8 cellular contexts compared by ENCODE assay signal in the genomic region with DNA sequence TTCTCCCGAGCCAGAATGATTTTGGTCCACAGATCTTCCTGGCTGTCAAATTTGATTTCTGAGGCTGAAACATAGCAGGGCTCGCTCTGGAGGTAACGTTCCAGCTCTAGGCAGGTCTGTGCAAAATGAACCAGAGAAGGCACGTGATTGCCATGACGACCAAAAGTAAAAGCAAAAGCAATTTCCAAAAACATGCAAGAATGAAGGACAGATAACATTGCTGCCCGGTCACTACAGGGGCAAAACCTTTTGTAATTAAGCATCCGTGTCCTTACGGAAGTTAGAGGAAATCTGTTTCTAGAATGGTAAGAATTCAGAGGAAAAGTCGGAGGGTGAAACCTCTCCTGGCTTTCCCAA. TPM values are rescaled to one million over a fixed set of nuclear protein-coding genes. Genes with fewer than 3 reads are reported as not detected.
A peak's percentile ranks its signal among the peaks of the same experiment; 100 is the strongest.
DNase-seq lines count a peak whose midpoint lies in the region; ATAC-seq and TF ChIP-seq lines count a peak whose summit lies in the region.

No MANE protein-coding gene starts in this region.

- H3K36me3 Mint-ChIP-seq in activated CD4-positive, alpha-beta memory T cell treated with anti-CD3 and anti-CD28 coated beads, Interleukin-2, amount 10 ng/mL, durations not matched to agents 7 days and 5 days (ENCODE audit: low read depth) = peaks cover 79% of the 10 kb centered on the region
- H3K36me3 Mint-ChIP-seq in stimulated activated effector memory CD8-positive, alpha-beta T cell treated with anti-CD3 and anti-CD28 coated beads, Interleukin-12 subunit alpha, Interleukin-12 subunit beta, amount 100 ng/mL, for 72 hours = peaks cover 100% of the 10 kb centered on the region

- WGBS in gastroesophageal sphincter (ENCODE audit: low coverage in 1 of 2), 2 donors = 0 to 1% methylated on average over 9 of the region's 9 CpGs

- H4K20me1 ChIP-seq in HCT116 (ENCODE audit: insufficient read depth) = peaks cover 31% of the 10 kb centered on the region; the same call in 1 of the 2 replicates

- DNase-seq in HCT116 (ENCODE audit: low read depth, low spot score) (no peak), ecto neural progenitor cell (ENCODE audit: low spot score) (no peak), NCI-H748 (lab: John Stamatoyannopoulos, UW; ENCODE audit: unreplicated experiment) (no peak), NCI-H1694 (lab: John Stamatoyannopoulos, UW) (no peak)
- peak; percentile 63 for DNase-seq in activated CD4-positive, alpha-beta memory T cell treated with anti-CD3 and anti-CD28 coated beads, Interleukin-2, amount 10 ng/mL, durations not matched to agents 7 days and 5 days
- DNase-seq in stimulated activated effector memory CD8-positive, alpha-beta T cell treated with anti-CD3 and anti-CD28 coated beads, Interleukin-12 subunit alpha, Interleukin-12 subunit beta, amount 100 ng/mL, for 72 hours (ENCODE audit: low spot score in 2 of 2) = peak in 1 of 2 donors; percentile 72

- H3K4me1 Mint-ChIP-seq in activated CD4-positive, alpha-beta memory T cell treated with anti-CD3 and anti-CD28 coated beads, Interleukin-2, amount 10 ng/mL, durations not matched to agents 7 days and 5 days = peaks cover 57% of the 10 kb centered on the region
- H3K4me1 Mint-ChIP-seq in stimulated activated effector memory CD8-positive, alpha-beta T cell treated with anti-CD3 and anti-CD28 coated beads, Interleukin-12 subunit alpha, Interleukin-12 subunit beta, amount 100 ng/mL, for 72 hours = peaks cover 67% of the 10 kb centered on the region

- TF ChIP-seq POLR2A in HCT116 (IDR thresholded peaks at IDR 0.05; ENCODE audit: borderline replicate concordance, extremely low read depth, insufficient read depth, insufficient read length) = no peak
- TF ChIP-seq POLR2A in gastroesophageal sphincter (IDR thresholded peaks at IDR 0.05) = no peak

- no peaks in the 10 kb centered on the region for H3K9me3 Mint-ChIP-seq in activated CD4-positive, alpha-beta memory T cell treated with anti-CD3 and anti-CD28 coated beads, Interleukin-2, amount 10 ng/mL, durations not matched to agents 7 days and 5 days
- H3K9me3 Mint-ChIP-seq in stimulated activated effector memory CD8-positive, alpha-beta T cell treated with anti-CD3 and anti-CD28 coated beads, Interleukin-12 subunit alpha, Interleukin-12 subunit beta, amount 100 ng/mL, for 72 hours = no peaks in the 10 kb centered on the region

- BruUV-seq in HCT116 (replicated peaks; lab: Mats Ljungman, UMichigan) = no TSS peak

- H3K4me3 Mint-ChIP-seq in activated CD4-positive, alpha-beta memory T cell treated with anti-CD3 and anti-CD28 coated beads, Interleukin-2, amount 10 ng/mL, durations not matched to agents 7 days and 5 days = peak overlapping the region; percentile 97
- H3K4me3 Mint-ChIP-seq in stimulated activated effector memory CD8-positive, alpha-beta T cell treated with anti-CD3 and anti-CD28 coated beads, Interleukin-12 subunit alpha, Interleukin-12 subunit beta, amount 100 ng/mL, for 72 hours = peak overlapping the region; percentile 98

- intact Hi-C loops in HCT116 (cut with micrococcal nuclease) = loop anchor here (2.0 to 10.0 kb wide), 2 partner anchors 71 to 373 kb away; no protein-coding TSS in a partner anchor

- no peak for ATAC-seq in HCT116
- ATAC-seq in gastroesophageal sphincter = no peak
- ATAC-seq in stimulated activated effector memory CD8-positive, alpha-beta T cell treated with anti-CD3 and anti-CD28 coated beads, Interleukin-12 subunit alpha, Interleukin-12 subunit beta, amount 100 ng/mL, for 72 hours = no peak
- no peak for ATAC-seq in GM21447 (IDR thresholded peaks at IDR 0.05; ENCODE audit: unreplicated experiment)

- peaks cover 78% of the 10 kb centered on the region for H3K79me2 ChIP-seq in HCT116 (ENCODE audit: insufficient read depth, low read length)

- peak overlapping the region; percentile 93 for H3K4me2 ChIP-seq in HCT116 (ENCODE audit: low read length)

- peak overlapping the region; percentile 96 for H3K27ac ChIP-seq in HCT116 (ENCODE audit: low read depth, low read length)
- H3K27ac ChIP-seq in gastroesophageal sphincter = peak overlapping the region; percentile 93 to 100 (median 100)

- H3K9me2 ChIP-seq in HCT116 (ENCODE audit: insufficient read depth) = no peaks in the 10 kb centered on the region

- H3K9ac ChIP-seq in HCT116 (ENCODE audit: low read length) = peak overlapping the region; percentile 94

- POLR2A ChIA-PET in HCT116 (lab: Charles Lee) = interaction anchor here (1.4 to 2.0 kb wide), 3 partner anchors 19 to 572 kb away, joined by 4 to 7 read pairs (median 7); no protein-coding TSS in a partner anchor
- POLR2A ChIA-PET in activated CD4-positive, alpha-beta memory T cell treated with anti-CD3 and anti-CD28 coated beads, Interleukin-2, amount 10 ng/mL, durations not matched to agents 7 days and 5 days (lab: Charles Lee) = interaction anchor here (0.8 to 6.8 kb wide), 31 partner anchors 7 to 584 kb away, joined by 3 to 1053 read pairs (median 57); no protein-coding TSS in a partner anchor

- H3K9me3 ChIP-seq in HCT116 (ENCODE audit: control insufficient read depth in 1 of 2, insufficient read depth in 1 of 2, low read depth in 1 of 2, low read length in 2 of 2) (no peaks in the 10 kb centered on the region), gastroesophageal sphincter (no peaks in the 10 kb centered on the region)

- peak overlapping the region; percentile 98 for H3K27ac Mint-ChIP-seq in activated CD4-positive, alpha-beta memory T cell treated with anti-CD3 and anti-CD28 coated beads, Interleukin-2, amount 10 ng/mL, durations not matched to agents 7 days and 5 days
- peak overlapping the region; percentile 100 for H3K27ac Mint-ChIP-seq in stimulated activated effector memory CD8-positive, alpha-beta T cell treated with anti-CD3 and anti-CD28 coated beads, Interleukin-12 subunit alpha, Interleukin-12 subunit beta, amount 100 ng/mL, for 72 hours

- H3K27me3 ChIP-seq in HCT116 (ENCODE audit: insufficient read depth, low read length) (no peaks in the 10 kb centered on the region), gastroesophageal sphincter (no peaks in the 10 kb centered on the region)

- no peak for TF ChIP-seq RAD21 in HCT116 (IDR thresholded peaks at IDR 0.05; ENCODE audit: low read depth)

- no peak overlapping the region; a peak in 1 of 4 replicates for H3K4me3 ChIP-seq in HCT116 (replicated peaks in 1 of 2; ENCODE audit: low read depth in 1 of 2, low read length in 2 of 2)
- H3K4me3 ChIP-seq in gastroesophageal sphincter = peak overlapping the region; percentile 74 to 98

- TF ChIP-seq CTCF in HCT116 (IDR thresholded peaks at IDR 0.05 in 2 of 3, conservative IDR thresholded peaks at IDR 0.05 in 1 of 3; ENCODE audit: borderline replicate concordance in 1 of 3, insufficient read depth in 1 of 3, low read depth in 2 of 3, low read length in 2 of 3) (no peak), gastroesophageal sphincter (IDR thresholded peaks at IDR 0.05) (no peak)

- TF ChIP-seq EP300 in gastroesophageal sphincter (IDR thresholded peaks at IDR 0.05) = no peak

- RAD21 ChIA-PET in HCT116 (lab: Charles Lee; ENCODE audit: low non-redundant PET in 1 of 2, low total read pairs in 2 of 2, uncharacterized antibody in 2 of 2, unreplicated experiment in 2 of 2) = no interaction called here

- no peaks in the 10 kb centered on the region for H3K27me3 Mint-ChIP-seq in activated CD4-positive, alpha-beta memory T cell treated with anti-CD3 and anti-CD28 coated beads, Interleukin-2, amount 10 ng/mL, durations not matched to agents 7 days and 5 days

- CTCF ChIA-PET in HCT116 (lab: Charles Lee) = no interaction called here
- CTCF ChIA-PET in activated CD4-positive, alpha-beta memory T cell treated with anti-CD3 and anti-CD28 coated beads, Interleukin-2, amount 10 ng/mL, durations not matched to agents 7 days and 5 days (lab: Charles Lee) = interaction anchor here (0.9 to 3.1 kb wide), 6 partner anchors 17 to 873 kb away, joined by 3 to 25 read pairs (median 4); no protein-coding TSS in a partner anchor

- H3K36me3 ChIP-seq in HCT116 (ENCODE audit: control insufficient read depth in 1 of 2, insufficient read depth in 2 of 2, low read length in 2 of 2) (peaks cover 46 to 60% of the 10 kb centered on the region in 2 experiments), gastroesophageal sphincter (peaks cover 5 to 49% of the 10 kb centered on the region in 2 donors)

- H2AFZ ChIP-seq in HCT116 (ENCODE audit: low read depth, low read length, poor library complexity, severe bottlenecking) = no peak overlapping the region

- H3K4me1 ChIP-seq in HCT116 (ENCODE audit: control insufficient read depth in 1 of 2, insufficient read depth in 2 of 2, low read length in 2 of 2) (peaks cover 56 to 78% of the 10 kb centered on the region in 2 experiments), gastroesophageal sphincter (peaks cover 12 to 57% (median 23%) of the 10 kb centered on the region in 3 donors)

TF ChIP-seq in HCT116, 20 proteins besides CTCF, POLR2A, EP300 and RAD21 (continues in another document):
- TF ChIP-seq SP1 (IDR thresholded peaks at IDR 0.05; ENCODE audit: low read depth) (no peak), FOSL1 (IDR thresholded peaks at IDR 0.05; ENCODE audit: low read depth) (no peak), CBX3 (IDR thresholded peaks at IDR 0.05; ENCODE audit: low read depth) (no peak), SIN3A (IDR thresholded peaks at IDR 0.05; ENCODE audit: low read depth) (no peak), EZH2phosphoT487 (IDR thresholded peaks at IDR 0.05; ENCODE audit: borderline replicate concordance) (no peak)
- TF ChIP-seq, protein P1, sequence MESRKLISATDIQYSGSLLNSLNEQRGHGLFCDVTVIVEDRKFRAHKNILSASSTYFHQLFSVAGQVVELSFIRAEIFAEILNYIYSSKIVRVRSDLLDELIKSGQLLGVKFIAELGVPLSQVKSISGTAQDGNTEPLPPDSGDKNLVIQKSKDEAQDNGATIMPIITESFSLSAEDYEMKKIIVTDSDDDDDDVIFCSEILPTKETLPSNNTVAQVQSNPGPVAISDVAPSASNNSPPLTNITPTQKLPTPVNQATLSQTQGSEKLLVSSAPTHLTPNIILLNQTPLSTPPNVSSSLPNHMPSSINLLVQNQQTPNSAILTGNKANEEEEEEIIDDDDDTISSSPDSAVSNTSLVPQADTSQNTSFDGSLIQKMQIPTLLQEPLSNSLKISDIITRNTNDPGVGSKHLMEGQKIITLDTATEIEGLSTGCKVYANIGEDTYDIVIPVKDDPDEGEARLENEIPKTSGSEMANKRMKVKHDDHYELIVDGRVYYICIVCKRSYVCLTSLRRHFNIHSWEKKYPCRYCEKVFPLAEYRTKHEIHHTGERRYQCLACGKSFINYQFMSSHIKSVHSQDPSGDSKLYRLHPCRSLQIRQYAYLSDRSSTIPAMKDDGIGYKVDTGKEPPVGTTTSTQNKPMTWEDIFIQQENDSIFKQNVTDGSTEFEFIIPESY (IDR thresholded peaks at IDR 0.05; ENCODE audit: extremely low read depth, insufficient replicate concordance, low read length) = no peak
- TF ChIP-seq, protein P2, sequence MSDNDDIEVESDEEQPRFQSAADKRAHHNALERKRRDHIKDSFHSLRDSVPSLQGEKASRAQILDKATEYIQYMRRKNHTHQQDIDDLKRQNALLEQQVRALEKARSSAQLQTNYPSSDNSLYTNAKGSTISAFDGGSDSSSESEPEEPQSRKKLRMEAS (IDR thresholded peaks at IDR 0.05) = no peak

RNA-seq across cellular contexts. Expression of a gene that starts 2.9 kb away (rescaled TPM):
- total RNA-seq in HCT116 (2021; ENCODE audit: unreplicated experiment) (82.2 TPM), gastroesophageal sphincter (100 to 1,000 TPM in 2 of 4 donors, 10 to 100 TPM in 2; 90.3 to 113 (median 105) TPM)
- polyA plus RNA-seq in HCT116 (2012) = 119 and 155 TPM in 2 replicates
- total RNA-seq in activated CD4-positive, alpha-beta memory T cell treated with anti-CD3 and anti-CD28 coated beads, Interleukin-2, amount 10 ng/mL, durations not matched to agents 7 days and 5 days = 100 to 1,000 TPM; 220 to 228 TPM

Comparison
In these comparisons a context has a peak if more than half of its experiments do, and no peak if none do; other contexts are left out.
1. H3K4me3 ChIP-seq: peak in gastroesophageal sphincter (2 of 2); none in HCT116 (0 of 2).